In genomic region chr10:124966008-124966407, GRCh38 we compare ENCODE assay signal across 22 cellular contexts.
"Had no signal": no experiment of that assay in that cellular context is flagged by ENCODE, and none has a peak within 500 bp of the region (broad histone marks: within the 10 kb centered on the region; RNA-seq: fewer than 3 reads in every experiment).

No MANE protein-coding gene starts in this region.

- H3K4me1 ChIP-seq: colonic mucosa, uterus had no signal

- H3K9me3 ChIP-seq: colonic mucosa, heart right ventricle, left ventricle myocardium inferior, lower lobe of right lung, neutrophil, right atrium auricular region, sigmoid colon, suprapubic skin, thyroid gland, upper lobe of left lung, uterus had no signal

- H3K4me3 Mint-ChIP-seq: memory B cell; natural killer cell treated with Interleukin-12 subunit alpha and Interleukin-12 subunit beta and Interleukin-15 and Interleukin-18, amount 100 ng/mL, for 72 hours had no signal

- H3K27me3 ChIP-seq: colonic mucosa, heart right ventricle, neutrophil, right atrium auricular region, sigmoid colon, suprapubic skin, thyroid gland, upper lobe of left lung, uterus had no signal

- H3K36me3 ChIP-seq: right atrium auricular region, thyroid gland, uterus had no signal

- ATAC-seq: heart right ventricle; lower lobe of right lung; natural killer cell treated with Interleukin-12 subunit alpha and Interleukin-12 subunit beta and Interleukin-15 and Interleukin-18, amount 100 ng/mL, for 72 hours; stimulated activated naive CD8-positive, alpha-beta T cell treated with anti-CD3 and anti-CD28 coated beads, Interleukin-15, Interleukin-2, amounts not matched to agents 100 U/mL and 50 U/mL, for 24 hours had no signal

- H3K4me3 ChIP-seq: colonic mucosa, heart right ventricle, left ventricle myocardium inferior, lower lobe of right lung, right atrium auricular region, sigmoid colon, skin epidermis, suprapubic skin, thyroid gland, upper lobe of left lung, uterus had no signal

- H3K9me3 Mint-ChIP-seq: memory B cell; natural killer cell treated with Interleukin-12 subunit alpha and Interleukin-12 subunit beta and Interleukin-15 and Interleukin-18, amount 100 ng/mL, for 72 hours had no signal

- H3K27ac ChIP-seq: colonic mucosa, heart right ventricle, left ventricle myocardium inferior, lower lobe of right lung, right atrium auricular region, sigmoid colon, skin epidermis, suprapubic skin, thyroid gland, upper lobe of left lung, uterus had no signal

- DNase-seq: colonic mucosa; dermis blood vessel endothelial cell; erythroblast; heart right ventricle; hypothalamus; islet precursor cell; left ventricle myocardium inferior; lower lobe of right lung; midbrain; posterior cingulate gyrus; sigmoid colon; stimulated activated CD4-positive, alpha-beta T cell treated with anti-CD3 and anti-CD28 coated beads, Interleukin-12 subunit alpha, Interleukin-12 subunit beta, amount 100 ng/mL, for 4 hours; stimulated activated naive CD8-positive, alpha-beta T cell treated with anti-CD3 and anti-CD28 coated beads, Interleukin-15, Interleukin-2, amounts not matched to agents 100 U/mL and 50 U/mL, for 24 hours; thyroid gland; upper lobe of left lung; uterus had no signal

- H3K27me3 Mint-ChIP-seq: memory B cell; natural killer cell treated with Interleukin-12 subunit alpha and Interleukin-12 subunit beta and Interleukin-15 and Interleukin-18, amount 100 ng/mL, for 72 hours had no signal

- H3K27ac Mint-ChIP-seq: memory B cell; natural killer cell treated with Interleukin-12 subunit alpha and Interleukin-12 subunit beta and Interleukin-15 and Interleukin-18, amount 100 ng/mL, for 72 hours had no signal
